ENCODE assay signal across 16 cellular contexts in the genomic region with DNA sequence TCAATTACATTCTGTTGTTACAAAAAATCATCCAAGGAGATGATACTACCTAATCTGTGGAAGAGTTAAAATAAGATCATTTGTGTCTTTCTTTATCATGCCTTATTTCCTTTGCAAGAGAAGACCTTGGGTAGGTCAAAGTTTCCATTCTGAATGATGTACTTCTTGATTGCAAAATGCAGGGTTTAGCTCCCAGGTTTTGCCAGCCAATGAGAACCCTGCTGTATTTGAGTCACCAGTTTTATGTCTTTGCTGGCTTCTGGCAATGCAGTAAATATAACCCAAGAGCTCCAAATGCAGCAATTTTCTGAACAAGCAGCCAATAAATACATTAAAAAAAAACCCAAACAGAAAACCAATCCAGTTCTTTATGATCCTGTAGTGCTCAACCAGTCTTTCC.
"Had no signal": no experiment of that assay in that cellular context is flagged by ENCODE, and none has a peak within 500 bp of the region (broad histone marks: within the 10 kb centered on the region; RNA-seq: fewer than 3 reads in every experiment).

No MANE protein-coding gene starts in this region.

- H3K4me1 ChIP-seq: gastrocnemius medialis had no signal

- H3K36me3 ChIP-seq: brain microvascular endothelial cell, gastrocnemius medialis, heart left ventricle, ovary had no signal

- H3K9me3 ChIP-seq: gastrocnemius medialis, heart left ventricle, ovary had no signal

- ATAC-seq: gastrocnemius medialis, heart left ventricle, left colon, sciatic nerve, T-helper 17 cell had no signal

- H3K27me3 ChIP-seq: brain microvascular endothelial cell, gastrocnemius medialis, ovary had no signal

- H3K27ac ChIP-seq: brain microvascular endothelial cell, gastrocnemius medialis, heart left ventricle, ovary had no signal

- H3K4me3 ChIP-seq: gastrocnemius medialis, heart left ventricle, lung, ovary had no signal

- DNase-seq: activated B cell treated with CpG ODN at 0.5 μM for 24 hours; activated CD4-positive, alpha-beta T cell treated with anti-CD3 and anti-CD28 coated beads for 48 hours; activated naive CD8-positive, alpha-beta T cell treated with anti-CD3 and anti-CD28 coated beads, Interleukin-2, amount 10 ng/mL, durations not matched to agents 7 days and 5 days; brain microvascular endothelial cell; cerebellar nuclear complex; effector CD8-positive, alpha-beta T cell; gastrocnemius medialis; heart left ventricle; left colon; midbrain; ovary; stimulated activated CD4-positive, alpha-beta T cell treated with anti-CD3 and anti-CD28 coated beads, Interleukin-12 subunit alpha, Interleukin-12 subunit beta, amount 100 ng/mL, for 4 hours; stimulated activated CD4-positive, alpha-beta T cell treated with anti-CD3 and anti-CD28 coated beads, Interleukin-2, amount 100 ng/mL, for 24 hours; T-helper 17 cell had no signal
